16 cellular contexts compared by ENCODE assay signal in the genomic region with DNA sequence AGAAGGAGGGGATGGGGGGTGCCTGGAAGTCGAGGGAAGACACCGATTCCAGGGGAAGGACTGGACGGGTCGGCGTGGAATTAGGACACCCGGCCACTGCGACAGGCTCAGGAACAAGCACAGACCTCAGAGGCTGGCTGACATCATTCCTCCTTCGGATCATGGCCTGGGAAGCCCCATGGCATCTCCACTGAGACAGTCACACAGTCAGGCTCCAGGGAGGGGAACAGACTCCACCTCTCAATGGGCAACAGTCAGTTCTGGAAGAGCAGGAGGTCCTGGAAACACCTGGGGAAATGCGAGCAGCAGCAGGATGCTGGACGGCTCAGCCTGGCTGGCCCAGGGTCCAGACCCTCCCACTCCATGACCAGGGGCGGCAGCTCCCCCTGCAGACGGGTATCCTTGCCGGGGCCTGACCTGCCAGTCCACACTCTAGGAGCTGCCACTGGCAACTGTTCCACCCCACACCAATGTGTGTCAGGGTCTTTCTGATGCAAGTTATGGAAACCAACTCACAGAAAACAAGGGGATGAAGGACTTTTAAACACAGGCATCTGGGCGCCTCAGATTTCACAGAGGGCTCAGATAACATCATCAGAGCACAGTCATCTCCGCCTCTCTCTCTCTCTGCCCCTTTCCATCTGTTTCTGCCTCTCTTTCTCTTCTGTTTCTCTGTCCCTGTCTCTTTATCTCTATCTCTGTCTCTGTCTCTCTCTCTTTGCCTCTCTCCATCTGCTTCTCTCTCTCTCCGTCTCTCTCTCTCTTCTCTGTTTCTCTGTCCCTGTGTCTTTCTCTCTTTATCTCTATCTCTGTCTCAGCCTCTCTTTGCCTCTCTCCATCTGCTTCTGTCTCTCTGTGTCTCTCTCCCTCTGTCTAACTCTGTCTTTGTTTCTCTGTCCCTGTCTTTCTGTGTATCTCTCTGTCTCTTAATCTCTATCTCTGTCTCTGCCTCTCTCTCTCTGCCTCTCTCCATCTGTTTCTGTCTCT.
DNase-seq lines count a peak whose midpoint lies in the region; ATAC-seq and TF ChIP-seq lines count a peak whose summit lies in the region.
"Had no signal": no experiment of that assay in that cellular context is flagged by ENCODE, and none has a peak within 500 bp of the region (broad histone marks: within the 10 kb centered on the region; RNA-seq: fewer than 3 reads in every experiment).

No MANE protein-coding gene starts in this region.

- H2AFZ ChIP-seq in IMR-90 (replicated peaks; ENCODE audit: low read length, poor library complexity) (peak overlapping the region; percentile 44), neuronal stem cell (ENCODE audit: low read length) (no peak overlapping the region)
- H2AFZ ChIP-seq: PC-9 had no signal

- H4K20me1 ChIP-seq in IMR-90 (ENCODE audit: insufficient read depth, low read length): no peaks in the 10 kb centered on the region

- no TSS peak for BruUV-seq in IMR-90 (replicated peaks; lab: Mats Ljungman, UMichigan)

- POLR2A ChIA-PET in IMR-90 (lab: Charles Lee; ENCODE audit: unreplicated experiment): no interaction called here

- H3K18ac ChIP-seq in IMR-90 (ENCODE audit: low read depth, low read length): peak overlapping the region; percentile 13; the same call in 1 of the 2 replicates
- H3K18ac ChIP-seq in neuronal stem cell (ENCODE audit: low read length): peak overlapping the region; percentile 93

- H3K36me3 Mint-ChIP-seq in activated CD8-positive, alpha-beta memory T cell treated with anti-CD3 and anti-CD28 coated beads, Interleukin-2, amount 10 ng/mL, durations not matched to agents 7 days and 5 days: no peaks in the 10 kb centered on the region
- H3K36me3 Mint-ChIP-seq in brain (peaks cover 6% of the 10 kb centered on the region), mesothelial cell of epicardium (no peaks in the 10 kb centered on the region)

- no peak overlapping the region for H3K4me3 ChIP-seq in IMR-90 (ENCODE audit: insufficient read depth, low read depth, low read length)
- no peak overlapping the region for H3K4me3 ChIP-seq in neuronal stem cell (ENCODE audit: low read length in 2 of 2)
- H3K4me3 ChIP-seq: heart left ventricle, lung, pancreas, PC-9, vagina had no signal

- H3K4me3 Mint-ChIP-seq in activated CD8-positive, alpha-beta memory T cell treated with anti-CD3 and anti-CD28 coated beads, Interleukin-2, amount 10 ng/mL, durations not matched to agents 7 days and 5 days: no peak overlapping the region
- H3K4me3 Mint-ChIP-seq in brain (peak overlapping the region in 3 of 5 experiments; percentile 33 to 60 (median 43)), mesothelial cell of epicardium (no peak overlapping the region)
- H3K4me3 Mint-ChIP-seq: effector memory CD8-positive, alpha-beta T cell had no signal

- H3K4me2 ChIP-seq in IMR-90 (ENCODE audit: low read depth, low read length) (no peak overlapping the region; the same call in 1 of the 2 replicates), neuronal stem cell (ENCODE audit: insufficient read depth, low read length, poor library complexity, severe bottlenecking) (no peak overlapping the region)
- H3K4me2 ChIP-seq: KMS-11, PC-9 had no signal

- dilution Hi-C loops in IMR-90 (cut with HindIII; ENCODE audit: low sequenced_read_pairs, unreplicated experiment): no loop called here

- H2BK15ac ChIP-seq in IMR-90 (ENCODE audit: low read depth, low read length): no peak overlapping the region
- H2BK15ac ChIP-seq in neuronal stem cell (ENCODE audit: low read length): peak overlapping the region; percentile 90

- no peak for TF ChIP-seq CTCF in IMR-90 (conservative IDR thresholded peaks at IDR 0.05; ENCODE audit: low read depth, low read length)
- peak in 1 of 2 experiments; percentile 21 for TF ChIP-seq CTCF in brain (conservative IDR thresholded peaks at IDR 0.05)
- no peak for TF ChIP-seq CTCF in mesothelial cell of epicardium (IDR thresholded peaks at IDR 0.05; ENCODE audit: unreplicated experiment)

- no peaks in the 10 kb centered on the region for H3K4me1 Mint-ChIP-seq in activated CD8-positive, alpha-beta memory T cell treated with anti-CD3 and anti-CD28 coated beads, Interleukin-2, amount 10 ng/mL, durations not matched to agents 7 days and 5 days
- peaks cover 79% of the 10 kb centered on the region for H3K4me1 Mint-ChIP-seq in brain
- peaks cover 9% of the 10 kb centered on the region for H3K4me1 Mint-ChIP-seq in mesothelial cell of epicardium

- no peak for DNase-seq in activated CD8-positive, alpha-beta memory T cell treated with anti-CD3 and anti-CD28 coated beads, Interleukin-2, amount 10 ng/mL, durations not matched to agents 7 days and 5 days
- DNase-seq in activated CD8-positive, alpha-beta memory T cell treated with anti-CD3 and anti-CD28 coated beads, Interleukin-2, amount 50 U/mL, for 48 hours: no peak
- DNase-seq in IMR-90: peak; percentile 42
- no peak for DNase-seq in neuronal stem cell (ENCODE audit: low spot score)
- DNase-seq in NCI-H1436 treated with DMSO at 0.1 percent for 48 hours (lab: John Stamatoyannopoulos, UW): no peak
- DNase-seq in mesothelial cell of epicardium (ENCODE audit: low spot score in 2 of 2, unreplicated experiment in 2 of 2): no peak
- DNase-seq in superior temporal gyrus (ENCODE audit: extremely low spot score): no peak
- DNase-seq: effector memory CD8-positive, alpha-beta T cell; heart left ventricle; PC-9; T1000 had no signal

- H3K27ac ChIP-seq in IMR-90 (ENCODE audit: insufficient read depth, low read length) (no peak overlapping the region; the same call in 1 of the 2 replicates), neuronal stem cell (replicated peaks; ENCODE audit: low read length) (no peak overlapping the region)
- H3K27ac ChIP-seq: heart left ventricle, KMS-11, pancreas, PC-9, vagina had no signal

- H3K36me3 ChIP-seq in IMR-90 (ENCODE audit: control insufficient read depth, insufficient read depth, low read length) (no peaks in the 10 kb centered on the region), neuronal stem cell (replicated peaks in 1 of 2; ENCODE audit: control insufficient read depth in 2 of 2, insufficient read depth in 2 of 2, low read length in 2 of 2) (no peaks in the 10 kb centered on the region)
- H3K36me3 ChIP-seq: heart left ventricle, pancreas, vagina had no signal

- WGBS in IMR-90 (ENCODE audit: extremely low coverage in 2 of 2, insufficient read length in 1 of 2), 2 experiments: 73% methylated on average over 4 of the region's 16 CpGs; no CpG with 5 or more reads in 1 of the 2 experiments
- no CpG with 5 or more reads among the region's 16 CpGs for WGBS in neuronal stem cell (ENCODE audit: extremely low coverage in 2 of 2, insufficient read length in 2 of 2, insufficient replicate concordance in 1 of 2), 2 donors

- H2BK120ac ChIP-seq in IMR-90 (ENCODE audit: low read depth, low read length) (0 out of 2 replicates have a peak overlapping the region, but pooled peaks have one; percentile 8), neuronal stem cell (ENCODE audit: low read depth, low read length) (peak overlapping the region; percentile 51)

- intact Hi-C loops in IMR-90 (cut with micrococcal nuclease): no loop called here

- in situ Hi-C loops in IMR-90 (cut with MboI; ENCODE audit: low sequenced_read_pairs): no loop called here

- no peak overlapping the region for H2BK5ac ChIP-seq in IMR-90 (ENCODE audit: low read depth, low read length, poor library complexity, severe bottlenecking)
- peak overlapping the region; percentile 27 for H2BK5ac ChIP-seq in neuronal stem cell (ENCODE audit: low read length)

- TF ChIP-seq RAD21 in IMR-90 (IDR thresholded peaks at IDR 0.05; ENCODE audit: low read length): no peak

- H2AK5ac ChIP-seq in IMR-90 (ENCODE audit: low read depth, low read length) (no peak overlapping the region), neuronal stem cell (ENCODE audit: low read depth, low read length) (peak overlapping the region; percentile 60)

- H2AK9ac ChIP-seq in IMR-90 (replicated peaks; ENCODE audit: low read depth, low read length, poor library complexity): no peak overlapping the region

- H4K8ac ChIP-seq in IMR-90 (ENCODE audit: low read depth in 2 of 2, low read length in 2 of 2) (no peak overlapping the region), neuronal stem cell (ENCODE audit: low read depth, low read length) (peak overlapping the region; percentile 92)

- peaks cover 3% of the 10 kb centered on the region for H3K9me3 Mint-ChIP-seq in activated CD8-positive, alpha-beta memory T cell treated with anti-CD3 and anti-CD28 coated beads, Interleukin-2, amount 10 ng/mL, durations not matched to agents 7 days and 5 days (ENCODE audit: low read depth)
- peaks cover 3 to 35% (median 17%) of the 10 kb centered on the region in 5 experiments for H3K9me3 Mint-ChIP-seq in brain
- no peaks in the 10 kb centered on the region for H3K9me3 Mint-ChIP-seq in mesothelial cell of epicardium
- H3K9me3 Mint-ChIP-seq: effector memory CD8-positive, alpha-beta T cell had no signal

- H3K4ac ChIP-seq in IMR-90 (ENCODE audit: low read depth, low read length) (no peak overlapping the region), neuronal stem cell (ENCODE audit: low read length) (peak overlapping the region; percentile 54)

- peak overlapping the region; percentile 44 for H2BK12ac ChIP-seq in neuronal stem cell (ENCODE audit: low read length)

- TF ChIP-seq POLR2A in IMR-90 (IDR thresholded peaks at IDR 0.05; ENCODE audit: low read depth, low read length): no peak

- H3K9me1 ChIP-seq in IMR-90 (ENCODE audit: insufficient read depth, low read length): no peaks in the 10 kb centered on the region

- H3K9ac ChIP-seq in IMR-90 (ENCODE audit: low read depth, low read length) (no peak overlapping the region), neuronal stem cell (ENCODE audit: low read depth, low read length, poor library complexity) (peak overlapping the region; percentile 32)
- H3K9ac ChIP-seq: KMS-11 had no signal

- H2BK20ac ChIP-seq in IMR-90 (ENCODE audit: low read depth, low read length): no peak overlapping the region

- CTCF ChIA-PET in activated CD8-positive, alpha-beta memory T cell treated with anti-CD3 and anti-CD28 coated beads, Interleukin-2, amount 10 ng/mL, durations not matched to agents 7 days and 5 days (lab: Charles Lee): no interaction called here
- CTCF ChIA-PET in IMR-90 (lab: Yijun Ruan, JAX): no interaction called here

- no peak overlapping the region for H3K23ac ChIP-seq in IMR-90 (ENCODE audit: low read depth, low read length)
- peak overlapping the region; percentile 57 for H3K23ac ChIP-seq in neuronal stem cell (ENCODE audit: low read depth, low read length, poor library complexity)

- ATAC-seq in activated CD8-positive, alpha-beta memory T cell treated with anti-CD3 and anti-CD28 coated beads, Interleukin-2, amount 10 ng/mL, durations not matched to agents 7 days and 5 days: peak; percentile 39
- peak; percentile 85 for ATAC-seq in IMR-90 (ENCODE audit: low read depth)
- ATAC-seq: effector memory CD8-positive, alpha-beta T cell; pancreas had no signal

- H3K79me1 ChIP-seq in IMR-90 (ENCODE audit: low read depth in 1 of 2, low read length in 2 of 2) (no peaks in the 10 kb centered on the region), neuronal stem cell (ENCODE audit: low read depth, low read length) (no peaks in the 10 kb centered on the region)

- peaks cover 11% of the 10 kb centered on the region for H3K9me3 ChIP-seq in IMR-90 (ENCODE audit: control insufficient read depth, insufficient read depth, low read length)
- H3K9me3 ChIP-seq in neuronal stem cell (replicated peaks in 1 of 2; ENCODE audit: control insufficient read depth in 2 of 2, insufficient read depth in 1 of 2, low read depth in 1 of 2, low read length in 2 of 2): peaks cover 18 to 22% of the 10 kb centered on the region in 2 donors
- H3K9me3 ChIP-seq: heart left ventricle, pancreas, vagina had no signal

- no peak overlapping the region for H3K56ac ChIP-seq in IMR-90 (ENCODE audit: extremely low read depth, insufficient read depth, low read length)

- H3K27ac Mint-ChIP-seq in activated CD8-positive, alpha-beta memory T cell treated with anti-CD3 and anti-CD28 coated beads, Interleukin-2, amount 10 ng/mL, durations not matched to agents 7 days and 5 days: no peak overlapping the region
- H3K27ac Mint-ChIP-seq in brain: peak overlapping the region; percentile 0 to 93 (median 89)
- H3K27ac Mint-ChIP-seq in mesothelial cell of epicardium: no peak overlapping the region
- H3K27ac Mint-ChIP-seq: effector memory CD8-positive, alpha-beta T cell had no signal

- H3K27me3 Mint-ChIP-seq in activated CD8-positive, alpha-beta memory T cell treated with anti-CD3 and anti-CD28 coated beads, Interleukin-2, amount 10 ng/mL, durations not matched to agents 7 days and 5 days: peaks cover 10% of the 10 kb centered on the region
- H3K27me3 Mint-ChIP-seq in brain (peaks cover 21% of the 10 kb centered on the region), mesothelial cell of epicardium (ENCODE audit: low read depth) (peaks cover 95% of the 10 kb centered on the region)

- H4K91ac ChIP-seq in IMR-90 (ENCODE audit: insufficient read depth, low read depth, low read length) (no peak overlapping the region; the same call in 1 of the 2 replicates), neuronal stem cell (ENCODE audit: low read depth, low read length, poor library complexity) (no peak overlapping the region)

- no peak overlapping the region for H4K5ac ChIP-seq in IMR-90 (ENCODE audit: low read depth, low read length)

- H3K14ac ChIP-seq in IMR-90 (replicated peaks; ENCODE audit: low read depth, low read length): no peak overlapping the region
- peak overlapping the region; percentile 58 for H3K14ac ChIP-seq in neuronal stem cell (ENCODE audit: low read length)

- H3K27me3 ChIP-seq in IMR-90 (ENCODE audit: control insufficient read depth, insufficient read depth, low read length) (peaks cover 37% of the 10 kb centered on the region), neuronal stem cell (ENCODE audit: control insufficient read depth in 3 of 3, insufficient read depth in 3 of 3, low read depth in 1 of 3, low read length in 3 of 3) (peaks cover 0 to 89% (median 0%) of the 10 kb centered on the region in 3 experiments)
- H3K27me3 ChIP-seq: pancreas had no signal

- H3K4me1 ChIP-seq in IMR-90 (ENCODE audit: control insufficient read depth, insufficient read depth, low read length) (peaks cover 3% of the 10 kb centered on the region; the same call in 1 of the 2 replicates), neuronal stem cell (ENCODE audit: control insufficient read depth in 2 of 2, insufficient read depth in 1 of 2, low read depth in 1 of 2, low read length in 2 of 2) (peaks cover 13 to 31% of the 10 kb centered on the region in 2 donors)
- H3K4me1 ChIP-seq: pancreas, vagina had no signal

Comparison
In these comparisons a context has a peak if more than half of its experiments do, and no peak if none do; other contexts are left out.
1. H3K27ac Mint-ChIP-seq: peak in brain (5 of 5); none in activated CD8-positive, alpha-beta memory T cell treated with anti-CD3 and anti-CD28 coated beads, Interleukin-2, amount 10 ng/mL, durations not matched to agents 7 days and 5 days (single experiment) and mesothelial cell of epicardium (single experiment).
2. H3K4me3 Mint-ChIP-seq: peak in brain (3 of 5); none in activated CD8-positive, alpha-beta memory T cell treated with anti-CD3 and anti-CD28 coated beads, Interleukin-2, amount 10 ng/mL, durations not matched to agents 7 days and 5 days (single experiment) and mesothelial cell of epicardium (single experiment).